Comparison of ENCODE assay signal across 21 cellular contexts in the genomic region with DNA sequence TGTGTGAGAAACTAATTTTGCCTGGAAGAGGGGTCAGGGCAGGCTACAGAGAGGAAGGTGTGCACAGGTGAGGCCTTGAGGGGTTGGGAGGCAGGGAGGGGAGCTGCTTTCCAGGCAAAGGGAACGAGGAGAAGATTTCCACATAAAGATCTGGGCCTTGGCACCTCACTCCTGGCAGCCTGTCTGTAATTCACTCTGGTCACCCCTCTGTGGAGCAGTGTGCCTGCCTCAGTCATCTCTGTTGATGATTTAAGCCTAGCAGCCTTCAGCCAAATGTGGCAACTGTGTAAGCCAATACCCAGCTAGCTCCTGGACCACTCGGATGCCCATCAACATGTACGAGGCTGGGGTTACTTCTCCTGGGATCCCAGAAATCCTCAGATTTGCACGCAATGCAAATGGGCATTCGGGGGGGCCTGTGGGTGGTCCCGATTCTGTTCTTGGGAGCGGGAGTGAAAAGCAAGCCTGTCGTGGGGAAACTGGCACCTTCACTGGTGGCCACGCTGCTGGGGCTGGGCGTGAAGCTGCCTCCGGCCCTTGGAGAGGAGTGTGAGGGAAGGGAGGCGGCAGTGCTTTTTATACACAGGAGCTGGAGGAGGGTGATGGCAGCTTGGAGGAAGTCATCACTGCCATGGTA.
DNase-seq lines count a peak whose midpoint lies in the region; ATAC-seq and TF ChIP-seq lines count a peak whose summit lies in the region.
"Had no signal": no experiment of that assay in that cellular context is flagged by ENCODE, and none has a peak within 500 bp of the region (broad histone marks: within the 10 kb centered on the region; RNA-seq: fewer than 3 reads in every experiment).

No MANE protein-coding gene starts in this region.

- H3K36me3 Mint-ChIP-seq in HFFc6 (ENCODE audit: low read depth): no peaks in the 10 kb centered on the region
- H3K36me3 Mint-ChIP-seq: activated naive CD8-positive, alpha-beta T cell treated with anti-CD3 and anti-CD28 coated beads for 36 hours had no signal

- peaks cover 3% of the 10 kb centered on the region; the same call in 1 of the 2 replicates for H3K27me3 Mint-ChIP-seq in HFFc6 (ENCODE audit: insufficient read depth)
- H3K27me3 Mint-ChIP-seq: activated CD4-positive, alpha-beta T cell treated with anti-CD3 and anti-CD28 coated beads for 36 hours; activated naive CD8-positive, alpha-beta T cell treated with anti-CD3 and anti-CD28 coated beads for 36 hours; activated T-helper 17 cell treated with anti-CD3 and anti-CD28 coated beads, Interleukin-2, amount 50 U/mL, for 72 hours; CD4-positive, alpha-beta T cell; memory B cell; T-cell had no signal

- H3K4me3 ChIP-seq in H7 (ENCODE audit: insufficient read depth, low read depth, low read length) (no peak overlapping the region), Panc1 (ENCODE audit: low read depth in 2 of 2, low read length in 2 of 2) (no peak overlapping the region), epithelial cell of proximal tubule (ENCODE audit: low read depth, low read length) (no peak overlapping the region)
- H3K4me3 ChIP-seq: Peyer's patch had no signal

- no peak overlapping the region for H3K4me3 Mint-ChIP-seq in HFFc6
- H3K4me3 Mint-ChIP-seq: activated CD4-positive, alpha-beta T cell treated with anti-CD3 and anti-CD28 coated beads for 36 hours; activated naive CD8-positive, alpha-beta T cell treated with anti-CD3 and anti-CD28 coated beads for 36 hours; activated T-helper 17 cell treated with anti-CD3 and anti-CD28 coated beads, Interleukin-2, amount 50 U/mL, for 72 hours; CD4-positive, alpha-beta T cell; memory B cell; T-cell had no signal

- no peaks in the 10 kb centered on the region for H3K36me3 ChIP-seq in H7 (replicated peaks; ENCODE audit: control insufficient read depth, insufficient read depth, low read length)
- H3K36me3 ChIP-seq in Panc1 (ENCODE audit: control insufficient read depth, insufficient read depth, low read length): no peaks in the 10 kb centered on the region
- H3K36me3 ChIP-seq: Peyer's patch had no signal

- H3K9me3 ChIP-seq in Panc1 (ENCODE audit: control insufficient read depth, insufficient read depth, low read depth, low read length): no peaks in the 10 kb centered on the region
- H3K9me3 ChIP-seq: neutrophil, Peyer's patch had no signal

- in situ Hi-C loops in Panc1 (cut with HindIII; ENCODE audit: low pct_unique_long_range_greater_than_20kb, low sequenced_read_pairs): no loop called here

- POLR2A ChIA-PET in Panc1 (lab: Charles Lee): no interaction called here

- no peaks in the 10 kb centered on the region for H3K27me3 ChIP-seq in H7 (ENCODE audit: control insufficient read depth, insufficient read depth, low read length)
- H3K27me3 ChIP-seq in Panc1 (ENCODE audit: control insufficient read depth, insufficient read depth, low read length): no peaks in the 10 kb centered on the region
- H3K27me3 ChIP-seq: neutrophil, Peyer's patch had no signal

- ATAC-seq in Panc1: peak; percentile 49; the same call in 1 of the 2 replicates
- no peak for ATAC-seq in GM19455 (IDR thresholded peaks at IDR 0.05; ENCODE audit: unreplicated experiment)
- ATAC-seq in HG03139 (IDR thresholded peaks at IDR 0.05; ENCODE audit: unreplicated experiment): no peak
- ATAC-seq: activated CD4-positive, alpha-beta T cell treated with anti-CD3 and anti-CD28 coated beads for 36 hours; activated T-helper 17 cell treated with anti-CD3 and anti-CD28 coated beads, Interleukin-2, amount 50 U/mL, for 72 hours; left colon; T-cell had no signal

- H3K4me1 Mint-ChIP-seq in HFFc6 (ENCODE audit: low read depth): no peaks in the 10 kb centered on the region
- H3K4me1 Mint-ChIP-seq: activated CD4-positive, alpha-beta T cell treated with anti-CD3 and anti-CD28 coated beads for 36 hours; activated naive CD8-positive, alpha-beta T cell treated with anti-CD3 and anti-CD28 coated beads for 36 hours had no signal

- TF ChIP-seq CTCF in Panc1 (IDR thresholded peaks at IDR 0.05) (no peak), epithelial cell of proximal tubule (conservative IDR thresholded peaks at IDR 0.05; ENCODE audit: low read depth, low read length) (peak; percentile 7), HFFc6 (IDR thresholded peaks at IDR 0.05) (no peak)

- H3K27ac Mint-ChIP-seq in HFFc6: no peak overlapping the region
- H3K27ac Mint-ChIP-seq: activated CD4-positive, alpha-beta T cell treated with anti-CD3 and anti-CD28 coated beads for 36 hours; activated naive CD8-positive, alpha-beta T cell treated with anti-CD3 and anti-CD28 coated beads for 36 hours; activated T-helper 17 cell treated with anti-CD3 and anti-CD28 coated beads, Interleukin-2, amount 50 U/mL, for 72 hours; CD4-positive, alpha-beta T cell; memory B cell had no signal

- DNase-seq in H7 (peak; percentile 36), Panc1 (ENCODE audit: low read depth, low spot score) (no peak), epithelial cell of proximal tubule (ENCODE audit: low read depth) (no peak), HFFc6 (no peak)
- peak; percentile 1 for DNase-seq in stimulated activated CD8-positive, alpha-beta memory T cell treated with anti-CD3 and anti-CD28 coated beads, Interleukin-4, amount 100 ng/mL, for 48 hours
- DNase-seq: activated CD4-positive, alpha-beta T cell treated with anti-CD3 and anti-CD28 coated beads for 36 hours; activated naive CD8-positive, alpha-beta T cell treated with anti-CD3 and anti-CD28 coated beads for 36 hours; cerebellar nuclear complex; GOT3; Karpas-422; left colon; NCI-H2171; NK-92 treated with Interleukin-12 subunit alpha and Interleukin-12 subunit beta, amount 100 ng/mL, for 24 hours had no signal

- no peak overlapping the region for H3K27ac ChIP-seq in Panc1 (ENCODE audit: low read length)
- H3K27ac ChIP-seq: neutrophil, Peyer's patch had no signal

- no peaks in the 10 kb centered on the region for H3K4me1 ChIP-seq in Panc1 (ENCODE audit: control insufficient read depth, insufficient read depth, low read length)

- intact Hi-C loops in Panc1 (cut with micrococcal nuclease; ENCODE audit: unreplicated experiment): loop anchor here (5.0 kb wide), 1 partner anchor 312 kb away; no protein-coding TSS in a partner anchor

- no peaks in the 10 kb centered on the region for H3K9me3 Mint-ChIP-seq in HFFc6
- H3K9me3 Mint-ChIP-seq: activated naive CD8-positive, alpha-beta T cell treated with anti-CD3 and anti-CD28 coated beads for 36 hours; activated T-helper 17 cell treated with anti-CD3 and anti-CD28 coated beads, Interleukin-2, amount 50 U/mL, for 72 hours; CD4-positive, alpha-beta T cell; memory B cell; T-cell had no signal

- BruUV-seq in Panc1 (replicated peaks; lab: Mats Ljungman, UMichigan): no TSS peak

- CTCF ChIA-PET in Panc1 (lab: Charles Lee): no interaction called here

Comparison
In these comparisons a context has a peak if more than half of its experiments do, and no peak if none do; other contexts are left out.
1. DNase-seq: peak in H7 (single experiment) and stimulated activated CD8-positive, alpha-beta memory T cell treated with anti-CD3 and anti-CD28 coated beads, Interleukin-4, amount 100 ng/mL, for 48 hours (single experiment); none in Panc1 (single experiment), epithelial cell of proximal tubule (single experiment) and HFFc6 (single experiment).